In genomic region chr7:117830422-117830954, GRCh38 we compare ENCODE assay signal across 13 cellular contexts. TPM values are rescaled to one million over a fixed set of nuclear protein-coding genes. Genes with fewer than 3 reads are reported as not detected.
DNase-seq lines count a peak whose midpoint lies in the region; ATAC-seq and TF ChIP-seq lines count a peak whose summit lies in the region.
"Had no signal": no experiment of that assay in that cellular context is flagged by ENCODE, and none has a peak within 500 bp of the region (broad histone marks: within the 10 kb centered on the region; RNA-seq: fewer than 3 reads in every experiment).

No MANE protein-coding gene starts in this region.

- no peak for TF ChIP-seq POLR2A in sigmoid colon (IDR thresholded peaks at IDR 0.05)

- TF ChIP-seq CTCF in lung (IDR thresholded peaks at IDR 0.05; ENCODE audit: control extremely low read depth, extremely low read depth), result no peak
- no peak for TF ChIP-seq CTCF in sigmoid colon (IDR thresholded peaks at IDR 0.05)

- no peak for TF ChIP-seq EP300 in sigmoid colon (IDR thresholded peaks at IDR 0.05)

- H3K9me3 ChIP-seq in lung (ENCODE audit: control insufficient read depth in 2 of 2, insufficient read depth in 1 of 2, low read length in 1 of 2) (peaks cover 0 to 2% of the 10 kb centered on the region in 2 donors), sigmoid colon (no peaks in the 10 kb centered on the region)

- intact Hi-C loops in dendritic cell treated with granulocyte-macrophage colony-stimulating factor and Interleukin-4, amounts not matched to agents 40 ng/mL and 50 ng/mL, for 4 days (cut with micrococcal nuclease), result loop anchor here (10.0 kb wide), 1 partner anchor 56 kb away; no protein-coding TSS in a partner anchor
- intact Hi-C loops in sigmoid colon (cut with DNase I), result no loop called here

- 40 to 64% methylated on average over 5 of the region's 5 CpGs for WGBS in lung, 2 donors
- 66 to 71% methylated on average over 5 of the region's 5 CpGs for WGBS in sigmoid colon, 2 donors

- H3K9me3 Mint-ChIP-seq in dendritic cell treated with granulocyte-macrophage colony-stimulating factor and Interleukin-4, amounts not matched to agents 40 ng/mL and 50 ng/mL, for 4 days, result peaks cover 9% of the 10 kb centered on the region
- H3K9me3 Mint-ChIP-seq: activated naive CD4-positive, alpha-beta T cell treated with anti-CD3 and anti-CD28 coated beads for 36 hours had no signal

- DNase-seq in MV-4-11 (lab: John Stamatoyannopoulos, UW) (peak; percentile 4), lung (ENCODE audit: low spot score) (no peak), superior temporal gyrus (ENCODE audit: extremely low spot score) (peak; percentile 72), sigmoid colon (no peak)
- DNase-seq in effector CD8-positive, alpha-beta T cell (lab: John Stamatoyannopoulos, UW), result no peak
- DNase-seq: activated naive CD4-positive, alpha-beta T cell treated with anti-CD3 and anti-CD28 coated beads for 36 hours; CD4-positive, CD25-positive, alpha-beta regulatory T cell; H7; Karpas-422; NCI-H2081 treated with DMSO at 0.1 percent for 48 hours had no signal

- no peaks in the 10 kb centered on the region for H3K36me3 ChIP-seq in lung (ENCODE audit: control insufficient read depth in 2 of 2, insufficient read depth in 2 of 2, low read length in 2 of 2)
- no peaks in the 10 kb centered on the region for H3K36me3 ChIP-seq in sigmoid colon

- no peak overlapping the region for H3K27ac ChIP-seq in lung (ENCODE audit: low read depth in 1 of 2, low read length in 1 of 2)
- peak overlapping the region in 1 of 4 donors; percentile 27 for H3K27ac ChIP-seq in sigmoid colon

- peak overlapping the region; percentile 69 for H3K27ac Mint-ChIP-seq in dendritic cell treated with granulocyte-macrophage colony-stimulating factor and Interleukin-4, amounts not matched to agents 40 ng/mL and 50 ng/mL, for 4 days
- H3K27ac Mint-ChIP-seq: activated naive CD4-positive, alpha-beta T cell treated with anti-CD3 and anti-CD28 coated beads for 36 hours; CD4-positive, CD25-positive, alpha-beta regulatory T cell had no signal

- peak; percentile 53 for ATAC-seq in lung (ENCODE audit: insufficient read depth, low FRiP score)
- no peak for ATAC-seq in GM18907 (IDR thresholded peaks at IDR 0.05; ENCODE audit: unreplicated experiment)

- H3K4me1 ChIP-seq in lung (ENCODE audit: control insufficient read depth in 2 of 2, insufficient read depth in 2 of 2, low read length in 2 of 2), result peaks cover 4 to 5% of the 10 kb centered on the region in 2 donors
- peaks cover 0 to 43% (median 32%) of the 10 kb centered on the region in 4 donors for H3K4me1 ChIP-seq in sigmoid colon

- H3K4me1 Mint-ChIP-seq in dendritic cell treated with granulocyte-macrophage colony-stimulating factor and Interleukin-4, amounts not matched to agents 40 ng/mL and 50 ng/mL, for 4 days (ENCODE audit: low read depth), result peaks cover 43% of the 10 kb centered on the region
- H3K4me1 Mint-ChIP-seq: CD4-positive, CD25-positive, alpha-beta regulatory T cell had no signal

- peaks cover 3% of the 10 kb centered on the region for H3K27me3 Mint-ChIP-seq in dendritic cell treated with granulocyte-macrophage colony-stimulating factor and Interleukin-4, amounts not matched to agents 40 ng/mL and 50 ng/mL, for 4 days
- H3K27me3 Mint-ChIP-seq: CD4-positive, CD25-positive, alpha-beta regulatory T cell had no signal

- H3K4me3 Mint-ChIP-seq in dendritic cell treated with granulocyte-macrophage colony-stimulating factor and Interleukin-4, amounts not matched to agents 40 ng/mL and 50 ng/mL, for 4 days, result peak overlapping the region; percentile 33
- H3K4me3 Mint-ChIP-seq: activated naive CD4-positive, alpha-beta T cell treated with anti-CD3 and anti-CD28 coated beads for 36 hours; CD4-positive, CD25-positive, alpha-beta regulatory T cell had no signal

- H3K4me3 ChIP-seq in lung (no peak overlapping the region), sigmoid colon (no peak overlapping the region)

- peaks cover 55% of the 10 kb centered on the region for H3K36me3 Mint-ChIP-seq in dendritic cell treated with granulocyte-macrophage colony-stimulating factor and Interleukin-4, amounts not matched to agents 40 ng/mL and 50 ng/mL, for 4 days (ENCODE audit: low read depth)
- H3K36me3 Mint-ChIP-seq: CD4-positive, CD25-positive, alpha-beta regulatory T cell had no signal

- H3K27me3 ChIP-seq in lung (ENCODE audit: control insufficient read depth, insufficient read depth), result no peaks in the 10 kb centered on the region
- no peaks in the 10 kb centered on the region for H3K27me3 ChIP-seq in sigmoid colon

RNA-seq across cellular contexts. Expression of gene CTTNBP2, which starts 42.8 kb away (rescaled TPM):
- total RNA-seq in lung (10 to 100 TPM in 1 of 2 donors, 1 to 10 TPM in 1; 3.6 to 15.4 TPM), sigmoid colon (10 to 100 TPM in 1 of 4 donors, 1 to 10 TPM in 3; 4.9 to 11.1 (median 7.5) TPM)
- polyA plus RNA-seq in lung (1 to 10 TPM in 1 of 2 donors, under 1 TPM in 1; 0.63 to 1.2 TPM), sigmoid colon (under 1 TPM; 0.60 to 0.92 (median 0.82) TPM)
- total RNA-seq: activated naive CD4-positive, alpha-beta T cell treated with anti-CD3 and anti-CD28 coated beads for 36 hours; CD4-positive, CD25-positive, alpha-beta regulatory T cell; lung microvascular endothelial cell had no signal
- polyA plus RNA-seq: CD4-positive, CD25-positive, alpha-beta regulatory T cell had no signal

Comparison
In these comparisons a context has a peak if more than half of its experiments do, and no peak if none do; other contexts are left out.
1. DNase-seq: peak in MV-4-11 (single experiment) and superior temporal gyrus (single experiment); none in lung (single experiment), sigmoid colon (single experiment) and effector CD8-positive, alpha-beta T cell (single experiment).